In genomic region chr18:668263-668662, GRCh38 we compare ENCODE assay signal across 28 cellular contexts. TPM values are rescaled to one million over a fixed set of nuclear protein-coding genes. Genes with fewer than 3 reads are reported as not detected.
DNase-seq lines count a peak whose midpoint lies in the region; ATAC-seq and TF ChIP-seq lines count a peak whose summit lies in the region.
"Had no signal": no experiment of that assay in that cellular context is flagged by ENCODE, and none has a peak within 500 bp of the region (broad histone marks: within the 10 kb centered on the region; RNA-seq: fewer than 3 reads in every experiment).

No MANE protein-coding gene starts in this region.

- no peaks in the 10 kb centered on the region for H3K9me3 ChIP-seq in Loucy (ENCODE audit: insufficient read depth, low read depth, low read length)
- H3K9me3 ChIP-seq: testis had no signal

- H3K79me2 ChIP-seq in Loucy (ENCODE audit: insufficient read depth, low read length) = peaks cover 52% of the 10 kb centered on the region

- ATAC-seq in left colon (peak; percentile 77), HG03045 (IDR thresholded peaks at IDR 0.05; ENCODE audit: unreplicated experiment) (no peak)
- no peak for ATAC-seq in stimulated activated effector memory CD8-positive, alpha-beta T cell treated with anti-CD3 and anti-CD28 coated beads, Interleukin-12 subunit alpha, Interleukin-12 subunit beta, amount 100 ng/mL, for 72 hours
- ATAC-seq: T-cell, WTC11 had no signal

- H3K27ac Mint-ChIP-seq in activated naive CD4-positive, alpha-beta T cell treated with anti-CD3 and anti-CD28 coated beads, Interleukin-2, amount 10 ng/mL, durations not matched to agents 7 days and 5 days = peak overlapping the region; percentile 39
- peak overlapping the region; percentile 35 for H3K27ac Mint-ChIP-seq in stimulated activated effector memory CD8-positive, alpha-beta T cell treated with anti-CD3 and anti-CD28 coated beads, Interleukin-12 subunit alpha, Interleukin-12 subunit beta, amount 100 ng/mL, for 72 hours
- H3K27ac Mint-ChIP-seq in CD14-positive monocyte = no peak overlapping the region
- H3K27ac Mint-ChIP-seq: activated naive CD8-positive, alpha-beta T cell; B cell; H9; mesothelial cell of epicardium; T-cell; WTC11 had no signal

- no peaks in the 10 kb centered on the region for H3F3A ChIP-seq in Loucy (ENCODE audit: low read depth)

- H3K4me1 ChIP-seq in Loucy (ENCODE audit: insufficient read depth, low read length, poor library complexity, severe bottlenecking) = peaks cover 5% of the 10 kb centered on the region
- H3K4me1 ChIP-seq: testis had no signal

- intact Hi-C loops in left colon (cut with DNase I, micrococcal nuclease) = no loop called here
- intact Hi-C loops in CD14-positive monocyte (cut with micrococcal nuclease) = no loop called here

- TF ChIP-seq CTCF in Loucy (conservative IDR thresholded peaks at IDR 0.05; ENCODE audit: low read length) (no peak), CD14-positive monocyte (IDR thresholded peaks at IDR 0.05) (no peak)

- H2AFZ ChIP-seq in Loucy (ENCODE audit: low read length) = no peak overlapping the region

- no peaks in the 10 kb centered on the region for H3K9me3 Mint-ChIP-seq in activated naive CD4-positive, alpha-beta T cell treated with anti-CD3 and anti-CD28 coated beads, Interleukin-2, amount 10 ng/mL, durations not matched to agents 7 days and 5 days
- H3K9me3 Mint-ChIP-seq in stimulated activated effector memory CD8-positive, alpha-beta T cell treated with anti-CD3 and anti-CD28 coated beads, Interleukin-12 subunit alpha, Interleukin-12 subunit beta, amount 100 ng/mL, for 72 hours = peaks cover 4% of the 10 kb centered on the region
- H3K9me3 Mint-ChIP-seq in CD14-positive monocyte = peaks cover 0 to 3% (median 0%) of the 10 kb centered on the region in 7 donors

- no peaks in the 10 kb centered on the region for H3K27me3 Mint-ChIP-seq in activated naive CD4-positive, alpha-beta T cell treated with anti-CD3 and anti-CD28 coated beads, Interleukin-2, amount 10 ng/mL, durations not matched to agents 7 days and 5 days
- H3K27me3 Mint-ChIP-seq in CD14-positive monocyte (ENCODE audit: low read depth in 3 of 3) = no peaks in the 10 kb centered on the region
- H3K27me3 Mint-ChIP-seq: activated naive CD8-positive, alpha-beta T cell; B cell; naive B cell; T-cell had no signal

- no peak for DNase-seq in activated naive CD4-positive, alpha-beta T cell treated with anti-CD3 and anti-CD28 coated beads, Interleukin-2, amount 10 ng/mL, durations not matched to agents 7 days and 5 days
- DNase-seq in activated naive CD4-positive, alpha-beta T cell treated with anti-CD3 and anti-CD28 coated beads, Interleukin-2, amount 50 U/mL, for 16 hours = no peak
- no peak for DNase-seq in left colon
- no peak for DNase-seq in stimulated activated effector memory CD8-positive, alpha-beta T cell treated with anti-CD3 and anti-CD28 coated beads, Interleukin-12 subunit alpha, Interleukin-12 subunit beta, amount 100 ng/mL, for 72 hours (ENCODE audit: low spot score in 2 of 2)
- DNase-seq in CD14-positive monocyte (ENCODE audit: low spot score) = no peak
- DNase-seq: ACHN; activated CD8-positive, alpha-beta memory T cell treated with anti-CD3 and anti-CD28 coated beads, Interleukin-2, amount 50 U/mL, for 48 hours; central memory CD4-positive, alpha-beta T cell; cortex of kidney; effector memory CD4-positive, alpha-beta T cell; H9; MM.1S; naive B cell; NCI-H1105 treated with DMSO at 0.1 percent for 48 hours; NCI-H187 treated with DMSO at 0.1 percent for 48 hours; NCI-H524; OCI-M1; stimulated activated naive CD4-positive, alpha-beta T cell treated with Interleukin-2 at 50 U/mL for 16 hours; T-cell; testis had no signal

- no peaks in the 10 kb centered on the region for H3K27me3 ChIP-seq in Loucy (ENCODE audit: insufficient read depth, low read length, poor library complexity, severe bottlenecking)
- H3K27me3 ChIP-seq: testis had no signal

- CTCF ChIA-PET in activated naive CD4-positive, alpha-beta T cell treated with anti-CD3 and anti-CD28 coated beads, Interleukin-2, amount 10 ng/mL, durations not matched to agents 7 days and 5 days (lab: Charles Lee) = interaction anchor here (0.9 to 2.0 kb wide), 2 partner anchors 10 to 43 kb away, joined by 5 to 6 read pairs; no protein-coding TSS in a partner anchor

- no peaks in the 10 kb centered on the region for H3K9me2 ChIP-seq in Loucy (replicated peaks; ENCODE audit: low read depth, low read length)

- H3K4me3 Mint-ChIP-seq in activated naive CD4-positive, alpha-beta T cell treated with anti-CD3 and anti-CD28 coated beads, Interleukin-2, amount 10 ng/mL, durations not matched to agents 7 days and 5 days = no peak overlapping the region
- H3K4me3 Mint-ChIP-seq in stimulated activated effector memory CD8-positive, alpha-beta T cell treated with anti-CD3 and anti-CD28 coated beads, Interleukin-12 subunit alpha, Interleukin-12 subunit beta, amount 100 ng/mL, for 72 hours = no peak overlapping the region
- H3K4me3 Mint-ChIP-seq in CD14-positive monocyte = no peak overlapping the region
- H3K4me3 Mint-ChIP-seq: activated naive CD8-positive, alpha-beta T cell; B cell; H9; mesothelial cell of epicardium; naive B cell; T-cell; WTC11 had no signal

- H4K20me1 ChIP-seq in Loucy (ENCODE audit: insufficient read depth, low read length, poor library complexity, severe bottlenecking) = peaks cover 22% of the 10 kb centered on the region

- peaks cover 28% of the 10 kb centered on the region for H3K4me1 Mint-ChIP-seq in activated naive CD4-positive, alpha-beta T cell treated with anti-CD3 and anti-CD28 coated beads, Interleukin-2, amount 10 ng/mL, durations not matched to agents 7 days and 5 days
- peaks cover 11% of the 10 kb centered on the region for H3K4me1 Mint-ChIP-seq in stimulated activated effector memory CD8-positive, alpha-beta T cell treated with anti-CD3 and anti-CD28 coated beads, Interleukin-12 subunit alpha, Interleukin-12 subunit beta, amount 100 ng/mL, for 72 hours
- no peaks in the 10 kb centered on the region for H3K4me1 Mint-ChIP-seq in CD14-positive monocyte
- H3K4me1 Mint-ChIP-seq: B cell, mesothelial cell of epicardium, naive B cell, T-cell, WTC11 had no signal

- peaks cover 65% of the 10 kb centered on the region for H3K36me3 ChIP-seq in Loucy (ENCODE audit: insufficient read depth, low read length)

- peak overlapping the region; percentile 19 for H3K4me2 ChIP-seq in Loucy (ENCODE audit: low read depth, low read length, poor library complexity, severe bottlenecking)
- H3K4me2 ChIP-seq: KMS-11, smooth muscle cell had no signal

- no peak overlapping the region for H3K9ac ChIP-seq in Loucy (ENCODE audit: low read depth, low read length, poor library complexity, severe bottlenecking)
- H3K9ac ChIP-seq: KMS-11 had no signal

- no peak overlapping the region for H3K4me3 ChIP-seq in Loucy (ENCODE audit: low read length, poor library complexity, severe bottlenecking)
- H3K4me3 ChIP-seq: smooth muscle cell, testis had no signal

- H3K36me3 Mint-ChIP-seq in activated naive CD4-positive, alpha-beta T cell treated with anti-CD3 and anti-CD28 coated beads, Interleukin-2, amount 10 ng/mL, durations not matched to agents 7 days and 5 days = peaks cover 66% of the 10 kb centered on the region
- peaks cover 80% of the 10 kb centered on the region for H3K36me3 Mint-ChIP-seq in stimulated activated effector memory CD8-positive, alpha-beta T cell treated with anti-CD3 and anti-CD28 coated beads, Interleukin-12 subunit alpha, Interleukin-12 subunit beta, amount 100 ng/mL, for 72 hours
- peaks cover 56 to 69% of the 10 kb centered on the region in 2 donors for H3K36me3 Mint-ChIP-seq in CD14-positive monocyte
- H3K36me3 Mint-ChIP-seq: naive B cell had no signal

RNA-seq across cellular contexts. Expression of gene TYMS, which starts 10.8 kb away (rescaled TPM):
- total RNA-seq in left colon = 10 to 100 TPM; 10.5 to 29.3 TPM
- not detected for polyA plus RNA-seq in CD14-positive monocyte

RNA-seq across cellular contexts. Expression of gene ENOSF1, which starts 44.2 kb away (rescaled TPM):
- 10 to 100 TPM; 66.3 to 92.0 TPM for total RNA-seq in left colon
- polyA plus RNA-seq in CD14-positive monocyte = 1 to 10 TPM; 2.2 to 2.3 TPM

Comparison
In these comparisons a context has a peak if more than half of its experiments do, and no peak if none do; other contexts are left out.
1. H3K27ac Mint-ChIP-seq: peak in activated naive CD4-positive, alpha-beta T cell treated with anti-CD3 and anti-CD28 coated beads, Interleukin-2, amount 10 ng/mL, durations not matched to agents 7 days and 5 days (single experiment) and stimulated activated effector memory CD8-positive, alpha-beta T cell treated with anti-CD3 and anti-CD28 coated beads, Interleukin-12 subunit alpha, Interleukin-12 subunit beta, amount 100 ng/mL, for 72 hours (single experiment); none in CD14-positive monocyte (0 of 7).